6 cellular contexts compared by ENCODE assay signal in the genomic region with DNA sequence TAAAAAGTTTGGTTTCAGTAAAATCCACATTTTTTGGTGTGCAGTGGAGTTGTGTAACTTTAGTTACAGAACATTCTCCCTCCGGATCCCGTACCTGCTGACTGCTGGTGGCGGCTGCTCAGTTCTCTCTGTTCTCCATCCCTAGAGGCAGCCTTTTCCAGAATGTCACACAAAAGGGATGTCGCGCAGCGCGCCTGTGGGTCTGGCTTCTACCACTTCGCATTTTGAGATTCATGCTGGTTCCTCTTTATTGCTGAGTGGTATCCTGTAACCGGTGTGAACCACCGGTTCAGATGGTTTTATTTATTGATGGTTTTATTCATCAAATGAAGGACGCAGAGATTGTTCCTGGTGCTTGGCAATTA. TPM values are rescaled to one million over a fixed set of nuclear protein-coding genes. Genes with fewer than 3 reads are reported as not detected.
DNase-seq lines count a peak whose midpoint lies in the region; ATAC-seq and TF ChIP-seq lines count a peak whose summit lies in the region.

No MANE protein-coding gene starts in this region.

- H3K27me3 ChIP-seq in SJCRH30, result no peaks in the 10 kb centered on the region

- H3K4me1 ChIP-seq in SJCRH30, result peaks cover 9% of the 10 kb centered on the region

- no peaks in the 10 kb centered on the region for H3K9me3 ChIP-seq in SJCRH30 (replicated peaks)

- no peak overlapping the region; the same call in 1 of the 2 replicates for H3K27ac ChIP-seq in SJCRH30

- no peak for ATAC-seq in HG03469 (IDR thresholded peaks at IDR 0.05; ENCODE audit: unreplicated experiment)

- peak; percentile 24 for DNase-seq in GF-D8 (lab: John Stamatoyannopoulos, UW)
- peak in 1 of 2 experiments; percentile 35 for DNase-seq in SJCRH30
- peak; percentile 18 for DNase-seq in midbrain (lab: John Stamatoyannopoulos, UW)
- no peak for DNase-seq in 8988T
- DNase-seq in GM13977 (ENCODE audit: low spot score), result no peak

- H3K4me3 ChIP-seq in SJCRH30, result peak overlapping the region; percentile 48

- H3K36me3 ChIP-seq in SJCRH30, result peaks cover 4% of the 10 kb centered on the region

- TF ChIP-seq CTCF in GM13977 (IDR thresholded peaks at IDR 0.05; ENCODE audit: extremely low read depth, insufficient read depth, missing control alignments), result no peak

- in situ Hi-C loops in GM13977 (cut with MboI; ENCODE audit: low pct_unique_long_range_greater_than_20kb, low sequenced_read_pairs, unreplicated experiment), result no loop called here

RNA-seq across cellular contexts. Expression of a gene that starts 1.0 kb away (rescaled TPM):
- 31.5 and 33.0 TPM in 2 replicates for total RNA-seq in SJCRH30 (2014; rRNA removed; shearing (Covaris generic))

RNA-seq across cellular contexts. Expression of a gene that starts 15.1 kb away (rescaled TPM):
- total RNA-seq in SJCRH30 (2014; rRNA removed; shearing (Covaris generic)), result 21.5 and 29.3 TPM in 2 replicates

RNA-seq across cellular contexts. Expression of a gene that starts 15.4 kb away (rescaled TPM):
- 129 and 132 TPM in 2 replicates for total RNA-seq in SJCRH30 (2014; rRNA removed; shearing (Covaris generic))

RNA-seq across cellular contexts. Expression of a gene that starts 57.7 kb away (rescaled TPM):
- 24.0 and 24.2 TPM in 2 replicates for total RNA-seq in SJCRH30 (2014; rRNA removed; shearing (Covaris generic))

RNA-seq across cellular contexts. Expression of a gene that starts 58.4 kb away (rescaled TPM):
- 0.43 and 0.61 TPM in 2 replicates for total RNA-seq in SJCRH30 (2014; rRNA removed; shearing (Covaris generic))

Comparison
In these comparisons a context has a peak if more than half of its experiments do, and no peak if none do; other contexts are left out.
1. DNase-seq: peak in GF-D8 (single experiment) and midbrain (single experiment); none in 8988T (single experiment) and GM13977 (single experiment).